Comparison of ENCODE assay signal across 12 cellular contexts in genomic region chr1:198265073-198265661, GRCh38.
DNase-seq lines count a peak whose midpoint lies in the region; ATAC-seq, FAIRE-seq and TF ChIP-seq lines count a peak whose summit lies in the region.
"Had no signal": no experiment of that assay in that cellular context is flagged by ENCODE, and none has a peak within 500 bp of the region (broad histone marks: within the 10 kb centered on the region; RNA-seq: fewer than 3 reads in every experiment).

No MANE protein-coding gene starts in this region.

- ATAC-seq in aorta (ENCODE audit: low FRiP score), result no peak

- no peak overlapping the region for H2AFZ ChIP-seq in GM23248

- FAIRE-seq in RCC 7860 (lab: Jason Lieb, UNC) (no peak), GM12891 (lab: Jason Lieb, UNC) (no peak)

- H3K27me3 ChIP-seq in GM23248 (replicated peaks; ENCODE audit: insufficient read depth) (no peaks in the 10 kb centered on the region), aorta (ENCODE audit: control insufficient read depth in 1 of 2, insufficient read depth in 2 of 2, low read length in 1 of 2) (no peaks in the 10 kb centered on the region)
- H3K27me3 ChIP-seq: suprapubic skin had no signal

- 94 to 96% methylated on average over 3 of the region's 3 CpGs for WGBS in GM23248 (ENCODE audit: low coverage in 1 of 2, low lambda C conversion rate in 2 of 2, missing lambda C conversion rate in 2 of 2), 2 experiments
- 58 to 63% methylated on average over 3 of the region's 3 CpGs for WGBS in aorta, 2 donors

- H3K27ac ChIP-seq in GM23248 (peak overlapping the region; percentile 26), aorta (ENCODE audit: low read depth in 1 of 2, low read length in 2 of 2) (no peak overlapping the region)
- H3K27ac ChIP-seq: RWPE1, suprapubic skin, WERI-Rb-1 had no signal

- H3K36me3 ChIP-seq in GM23248 (ENCODE audit: low read depth) (peaks cover 58% of the 10 kb centered on the region), aorta (ENCODE audit: control insufficient read depth in 1 of 2, insufficient read depth in 2 of 2, low read length in 1 of 2) (no peaks in the 10 kb centered on the region)
- H3K36me3 ChIP-seq: WERI-Rb-1 had no signal

- peaks cover 85% of the 10 kb centered on the region for H3K4me1 ChIP-seq in GM23248 (ENCODE audit: insufficient read depth)
- H3K4me1 ChIP-seq in aorta (ENCODE audit: control insufficient read depth in 1 of 2, insufficient read depth in 2 of 2, low read length in 2 of 2), result peaks cover 0 to 8% of the 10 kb centered on the region in 2 donors
- H3K4me1 ChIP-seq: suprapubic skin had no signal

- no peaks in the 10 kb centered on the region for H4K20me1 ChIP-seq in GM23248 (ENCODE audit: insufficient read depth)

- in situ Hi-C loops in GM23248 (cut with MboI), result no loop called here

- no peak overlapping the region for H3K4me2 ChIP-seq in GM23248 (ENCODE audit: unreplicated experiment)

- intact Hi-C loops in aorta (cut with DNase I), result loop anchor here (10.0 kb wide), 2 partner anchors 110 to 170 kb away; partner anchors contain the start of gene NEK7 (in 1 of the 2)

- H3K9me3 ChIP-seq in GM23248 (ENCODE audit: low read depth), result no peaks in the 10 kb centered on the region
- H3K9me3 ChIP-seq in aorta (ENCODE audit: control insufficient read depth, low read length), result no peaks in the 10 kb centered on the region
- H3K9me3 ChIP-seq: suprapubic skin had no signal

- H3F3A ChIP-seq in GM23248 (ENCODE audit: insufficient read depth), result peaks cover 89% of the 10 kb centered on the region

- H3K9ac ChIP-seq in GM23248, result no peak overlapping the region

- peak; percentile 55 for DNase-seq in GM23248
- peak; percentile 13 for DNase-seq in RCC 7860 (ENCODE audit: low spot score)
- peak; percentile 75 to 92 for DNase-seq in erythroblast (lab: John Stamatoyannopoulos, UW)
- peak; percentile 34 for DNase-seq in pons (ENCODE audit: low spot score)
- no peak for DNase-seq in T1000 (lab: John Stamatoyannopoulos, UW)
- DNase-seq in GM03348 (ENCODE audit: low spot score), result no peak
- no peak for DNase-seq in GM12891 (ENCODE audit: insufficient read length, low spot score)
- DNase-seq in aorta, result no peak
- DNase-seq: GF-D8, WERI-Rb-1 had no signal

- peaks cover 100% of the 10 kb centered on the region for H3K79me2 ChIP-seq in GM23248 (ENCODE audit: insufficient read depth)

- H3K4me3 ChIP-seq in GM23248, result no peak overlapping the region
- no peak overlapping the region for H3K4me3 ChIP-seq in aorta (ENCODE audit: low read length in 2 of 2)
- H3K4me3 ChIP-seq: suprapubic skin had no signal

- no peaks in the 10 kb centered on the region for H3K9me2 ChIP-seq in GM23248 (ENCODE audit: insufficient read depth)

- no peak for TF ChIP-seq POLR2A in erythroblast (IDR thresholded peaks at IDR 0.05; ENCODE audit: low read length)
- no peak for TF ChIP-seq POLR2A in GM12891 (IDR thresholded peaks at IDR 0.05; ENCODE audit: low read depth, low read length)

TF ChIP-seq in GM12891, 5 proteins besides CTCF, POLR2A, EP300 and RAD21:
- TF ChIP-seq SPI1 (IDR thresholded peaks at IDR 0.05; ENCODE audit: low read depth, low read length) (no peak), PAX5 (IDR thresholded peaks at IDR 0.05; ENCODE audit: insufficient read depth, low read length, severe bottlenecking) (no peak), POU2F2 (IDR thresholded peaks at IDR 0.05; ENCODE audit: low read depth, low read length) (no peak), TAF1 (IDR thresholded peaks at IDR 0.05; ENCODE audit: low read depth, low read length) (no peak), POLR2AphosphoS5 (IDR thresholded peaks at IDR 0.05; ENCODE audit: low read depth, low read length) (no peak)

Comparison
In these comparisons a context has a peak if more than half of its experiments do, and no peak if none do; other contexts are left out.
1. DNase-seq: peak in GM23248 (single experiment), RCC 7860 (single experiment), erythroblast (2 of 2) and pons (single experiment); none in T1000 (single experiment), GM03348 (single experiment), GM12891 (single experiment) and aorta (0 of 2).